In the genomic region with DNA sequence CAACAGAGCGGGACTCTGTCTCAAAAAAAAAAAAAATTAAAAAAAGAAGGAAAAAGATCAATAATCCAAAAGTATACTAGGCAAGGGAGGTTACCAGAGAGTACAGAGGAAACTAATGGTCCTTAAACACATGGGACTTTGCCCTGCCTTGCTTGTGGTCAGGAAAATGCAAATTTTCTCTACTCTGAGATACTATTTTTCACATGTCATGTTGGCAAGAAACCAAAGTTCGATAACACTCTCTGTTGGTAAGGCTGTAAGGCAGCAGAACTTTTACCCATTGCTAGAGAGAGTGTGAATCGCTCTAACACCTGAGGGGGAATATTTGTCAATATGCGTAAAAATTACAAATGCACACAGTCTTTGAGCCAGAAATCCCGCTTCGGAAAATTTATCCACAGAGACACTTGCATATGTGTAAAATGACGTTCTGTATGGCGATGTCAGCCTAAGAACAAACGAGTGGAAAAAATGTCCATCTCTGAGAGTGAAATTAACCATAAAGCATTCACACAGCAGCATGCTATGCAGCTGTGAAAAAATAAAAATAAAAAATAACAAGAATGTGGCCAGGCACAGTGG, we compare ENCODE assay signal across 13 cellular contexts. TPM values are rescaled to one million over a fixed set of nuclear protein-coding genes. Genes with fewer than 3 reads are reported as not detected.
DNase-seq lines count a peak whose midpoint lies in the region; ATAC-seq, FAIRE-seq and TF ChIP-seq lines count a peak whose summit lies in the region.
"Had no signal": no experiment of that assay in that cellular context is flagged by ENCODE, and none has a peak within 500 bp of the region (broad histone marks: within the 10 kb centered on the region; RNA-seq: fewer than 3 reads in every experiment).

No MANE protein-coding gene starts in this region.

- H3K36me3 ChIP-seq in K562 (ENCODE audit: control insufficient read depth, insufficient read depth, low read length), result no peaks in the 10 kb centered on the region

- no TSS peak for BruUV-seq in K562 (replicated peaks; lab: Mats Ljungman, UMichigan)

- peak overlapping the region; percentile 86 for H2AFZ ChIP-seq in K562 (ENCODE audit: low read depth, low read length)

- peaks cover 4% of the 10 kb centered on the region for H3K27me3 Mint-ChIP-seq in activated T-helper 2 cell treated with anti-CD3 and anti-CD28 coated beads, Interferon-gamma antibody, Interleukin-2, Interleukin-4, amounts not matched to agents 10 μg/mL and 5 μg/mL and 100 μg/mL, durations not matched to agents 14 hours and 24 hours and 36 hours (ENCODE audit: low read depth)
- H3K27me3 Mint-ChIP-seq: CD4-positive, CD25-positive, alpha-beta regulatory T cell had no signal

- no peak for TF ChIP-seq POLR2A in K562 (conservative IDR thresholded peaks at IDR 0.05)

- 59% methylated on average over 9 of the region's 9 CpGs for WGBS in K562 (ENCODE audit: insufficient coverage, low coverage, missing lambda C conversion rate)

- no peaks in the 10 kb centered on the region for H3K79me2 ChIP-seq in K562 (ENCODE audit: control insufficient read depth, insufficient read depth, low read length)

- CTCF ChIA-PET in K562 (lab: Yijun Ruan, JAX; ENCODE audit: low intra/inter-chr PET ratio), result interaction anchor here (0.6 kb wide), 1 partner anchor 75 kb away, joined by 3 read pairs; the partner anchor contains the start of gene SAMD1

- POLR2A ChIA-PET in K562 (lab: Yijun Ruan, JAX), result interaction anchor here (0.7 to 1.4 kb wide), 2 partner anchors 13 to 174 kb away, joined by 3 read pairs; partner anchors contain the start of gene RLN3

- peak overlapping the region; percentile 50 for H3K27ac ChIP-seq in K562 (ENCODE audit: extremely low read depth, low read depth, low read length)

- intact Hi-C loops in K562 (cut with micrococcal nuclease), result no loop called here
- intact Hi-C loops in activated T-helper 2 cell treated with anti-CD3 and anti-CD28 coated beads, Interferon-gamma antibody, Interleukin-2, Interleukin-4, amounts not matched to agents 10 μg/mL and 5 μg/mL and 100 μg/mL, durations not matched to agents 14 hours and 24 hours and 36 hours (cut with micrococcal nuclease), result no loop called here

- TF ChIP-seq RAD21 in K562 (CRISPR knock-in tag; conservative IDR thresholded peaks at IDR 0.05 in 1 of 2, IDR thresholded peaks at IDR 0.05 in 1 of 2), result no peak

- peak overlapping the region in 1 of 2 experiments; percentile 56; a peak in 2 of 4 replicates for H3K9ac ChIP-seq in K562 (ENCODE audit: insufficient read depth in 1 of 2, low read depth in 2 of 2, low read length in 2 of 2)

- 0 out of 2 replicates have a peak overlapping the region, but pooled peaks have one; percentile 48 for H3K4me2 ChIP-seq in K562 (ENCODE audit: insufficient read depth, low read length)

- peak; percentile 85 for DNase-seq in GM12864 (ENCODE audit: low read depth)
- DNase-seq in K562 (ENCODE audit: extremely low read depth in 1 of 4, low spot score in 3 of 4), result peak in 2 of 4 experiments; percentile 8 to 58
- no peak for DNase-seq in HT-29 (ENCODE audit: low spot score)
- DNase-seq in NCI-H1105 treated with DMSO at 0.1 percent for 48 hours (lab: John Stamatoyannopoulos, UW), result no peak
- no peak for DNase-seq in cerebellum (ENCODE audit: low spot score)
- no peak for DNase-seq in activated T-helper 2 cell treated with anti-CD3 and anti-CD28 coated beads, Interferon-gamma antibody, Interleukin-2, Interleukin-4, amounts not matched to agents 10 μg/mL and 5 μg/mL and 100 μg/mL, durations not matched to agents 14 hours and 24 hours and 36 hours (ENCODE audit: low spot score)
- DNase-seq: activated CD4-positive, alpha-beta T cell treated with anti-CD3 and anti-CD28 coated beads, Interleukin-2, amount 50 U/mL, for 4 hours; caudate nucleus; NCI-H69 had no signal

- no peaks in the 10 kb centered on the region for H4K20me1 ChIP-seq in K562 (replicated peaks; ENCODE audit: control insufficient read depth, insufficient read depth, low read length)

- H3K4me1 Mint-ChIP-seq in activated T-helper 2 cell treated with anti-CD3 and anti-CD28 coated beads, Interferon-gamma antibody, Interleukin-2, Interleukin-4, amounts not matched to agents 10 μg/mL and 5 μg/mL and 100 μg/mL, durations not matched to agents 14 hours and 24 hours and 36 hours (ENCODE audit: low read depth), result peaks cover 6% of the 10 kb centered on the region

- no peak overlapping the region for H3K4me3 Mint-ChIP-seq in activated T-helper 2 cell treated with anti-CD3 and anti-CD28 coated beads, Interferon-gamma antibody, Interleukin-2, Interleukin-4, amounts not matched to agents 10 μg/mL and 5 μg/mL and 100 μg/mL, durations not matched to agents 14 hours and 24 hours and 36 hours (ENCODE audit: low read depth)
- H3K4me3 Mint-ChIP-seq: CD4-positive, CD25-positive, alpha-beta regulatory T cell had no signal

- no peaks in the 10 kb centered on the region for H3K9me1 ChIP-seq in K562 (ENCODE audit: control insufficient read depth, insufficient read depth, low read length)

- in situ Hi-C loops in K562 (cut with MboI), result no loop called here

- H3K27me3 ChIP-seq in K562 (ENCODE audit: control insufficient read depth in 2 of 2, insufficient read depth in 2 of 2, low read length in 2 of 2), result no peaks in the 10 kb centered on the region

- no peak overlapping the region for H3K27ac Mint-ChIP-seq in activated T-helper 2 cell treated with anti-CD3 and anti-CD28 coated beads, Interferon-gamma antibody, Interleukin-2, Interleukin-4, amounts not matched to agents 10 μg/mL and 5 μg/mL and 100 μg/mL, durations not matched to agents 14 hours and 24 hours and 36 hours

- no peaks in the 10 kb centered on the region for H3K36me3 Mint-ChIP-seq in activated T-helper 2 cell treated with anti-CD3 and anti-CD28 coated beads, Interferon-gamma antibody, Interleukin-2, Interleukin-4, amounts not matched to agents 10 μg/mL and 5 μg/mL and 100 μg/mL, durations not matched to agents 14 hours and 24 hours and 36 hours (ENCODE audit: low read depth)
- H3K36me3 Mint-ChIP-seq: CD4-positive, CD25-positive, alpha-beta regulatory T cell had no signal

- TF ChIP-seq CTCF in GM12864 (IDR thresholded peaks at IDR 0.05; ENCODE audit: low read depth, low read length, missing control alignments) (no peak), K562 (IDR thresholded peaks at IDR 0.05 in 2 of 3, conservative IDR thresholded peaks at IDR 0.05 in 1 of 3; ENCODE audit: insufficient read depth in 2 of 3, low read depth in 1 of 3, low read length in 3 of 3) (no peak)

- peaks cover 0 to 8% of the 10 kb centered on the region in 2 experiments; a peak in 3 of 5 replicates for H3K4me1 ChIP-seq in K562 (replicated peaks in 1 of 2; ENCODE audit: control insufficient read depth in 2 of 2, insufficient read depth in 2 of 2, low read length in 2 of 2)

- ATAC-seq in GM19463 (IDR thresholded peaks at IDR 0.05; ENCODE audit: unreplicated experiment) (peak; percentile 74), HG03108 (IDR thresholded peaks at IDR 0.05; ENCODE audit: unreplicated experiment) (peak; percentile 79), K562 (peak; percentile 70)

- H3K9me3 Mint-ChIP-seq in activated T-helper 2 cell treated with anti-CD3 and anti-CD28 coated beads, Interferon-gamma antibody, Interleukin-2, Interleukin-4, amounts not matched to agents 10 μg/mL and 5 μg/mL and 100 μg/mL, durations not matched to agents 14 hours and 24 hours and 36 hours, result no peaks in the 10 kb centered on the region
- H3K9me3 Mint-ChIP-seq: CD4-positive, CD25-positive, alpha-beta regulatory T cell had no signal

- no peaks in the 10 kb centered on the region for H3K9me3 ChIP-seq in K562 (replicated peaks; ENCODE audit: control insufficient read depth, insufficient read depth, low read depth, low read length)

- H3K4me3 ChIP-seq in GM12864 (ENCODE audit: low read depth, low read length) (peak overlapping the region; percentile 25; the same call in 1 of the 2 replicates), K562 (no peak overlapping the region)

- TF ChIP-seq EP300 in K562 (IDR thresholded peaks at IDR 0.05; ENCODE audit: low read length), result no peak

- peak; percentile 76 for FAIRE-seq in K562 (lab: Jason Lieb, UNC)

RNA-seq across cellular contexts. Expression of gene RFX1, which starts 9.4 kb away (rescaled TPM):
- total RNA-seq in K562 (2011; cell fraction: chromatin; rRNA removed; ENCODE audit: low replicate concordance), result 5.5 and 14.4 TPM in 2 replicates
- total RNA-seq in K562 (2011; cell fraction: nucleolus; rRNA removed), result 12.2 and 13.2 TPM in 2 replicates
- total RNA-seq in K562 (2011; cell fraction: nucleoplasm; rRNA removed), result 7.8 and 8.1 TPM in 2 replicates
- total RNA-seq in K562 (2014; rRNA removed) (3.1 and 4.0 TPM in 2 replicates), K562 (2014; rRNA removed; fragmentation: Illumina TruSeq; extraction: Trizol) (0.22 and 0.40 TPM in 2 replicates), K562 (2015; rRNA removed; fragmentation: Illumina TruSeq; extraction: Trizol) (1.2 and 1.4 TPM in 2 replicates), K562 (2021) (17.9 and 19.3 TPM in 2 replicates), cerebellum (3.4 TPM)
- polyA plus RNA-seq in K562 (2011; rRNA removed) (0.95 and 1.4 TPM in 2 replicates), K562 (2014; fragmentation: Illumina TruSeq; extraction: Trizol) (1.7 and 4.7 TPM in 2 replicates), K562 (2014; fragmentation: Nextera tagmentation; extraction: Ambion mirVana) (under 1 TPM; 0.14 to 0.25 TPM), K562 (2014; rRNA removed) (3.8 and 4.8 TPM in 2 replicates)
- polyA plus RNA-seq in K562 (2011; cell fraction: cytosol; rRNA removed), result 0.60 and 1.4 TPM in 2 replicates
- polyA plus RNA-seq in K562 (2011; cell fraction: nucleus; rRNA removed), result 5.3 and 11.1 TPM in 2 replicates
- polyA plus RNA-seq in K562 (2012), result 9.7 and 10.4 TPM in 2 replicates
- 0.35 and 0.36 TPM in 2 replicates for polyA minus RNA-seq in K562 (2011; rRNA and poly(A)+ RNA removed)
- 5.1 and 12.7 TPM in 2 replicates for polyA minus RNA-seq in K562 (2011; cell fraction: cytosol; rRNA and poly(A)+ RNA removed)
- 4.2 and 5.9 TPM in 2 replicates for polyA minus RNA-seq in K562 (2011; cell fraction: nucleus; rRNA and poly(A)+ RNA removed)
- 6.0 and 6.2 TPM in 2 replicates for total RNA-seq in HT-29 (2014; rRNA removed; shearing (Covaris generic))
- total RNA-seq in activated T-helper 2 cell treated with anti-CD3 and anti-CD28 coated beads, Interferon-gamma antibody, Interleukin-2, Interleukin-4, amounts not matched to agents 10 μg/mL and 5 μg/mL and 100 μg/mL, durations not matched to agents 14 hours and 24 hours and 36 hours, result 15.7 and 17.0 TPM in 2 replicates

RNA-seq across cellular contexts. Expression of gene RLN3, which starts 12.4 kb away (rescaled TPM):
- not detected in 2 replicates for total RNA-seq in K562 (2011; cell fraction: chromatin; rRNA removed; ENCODE audit: low replicate concordance)
- total RNA-seq in K562 (2011; cell fraction: nucleolus; rRNA removed), result 0.92 TPM in 1 of 2 replicates, not detected in the other
- not detected in 2 replicates for total RNA-seq in K562 (2011; cell fraction: nucleoplasm; rRNA removed)
- total RNA-seq in K562 (2014; rRNA removed) (1.1 TPM in 1 of 2 replicates, not detected in the other), K562 (2014; rRNA removed; fragmentation: Illumina TruSeq; extraction: Trizol) (not detected in 2 replicates), K562 (2015; rRNA removed; fragmentation: Illumina TruSeq; extraction: Trizol) (not detected in 2 replicates), K562 (2021) (0.31 TPM in 1 of 2 replicates, not detected in the other), cerebellum (not detected)
- polyA plus RNA-seq in K562 (2011; rRNA removed) (0.71 TPM in 1 of 2 replicates, not detected in the other), K562 (2014; fragmentation: Illumina TruSeq; extraction: Trizol) (not detected in 2 replicates), K562 (2014; fragmentation: Nextera tagmentation; extraction: Ambion mirVana) (not detected), K562 (2014; rRNA removed) (0.38 and 1.2 TPM in 2 replicates)
- 0.27 and 2.5 TPM in 2 replicates for polyA plus RNA-seq in K562 (2011; cell fraction: cytosol; rRNA removed)
- 0.57 TPM in 1 of 2 replicates, not detected in the other for polyA plus RNA-seq in K562 (2011; cell fraction: nucleus; rRNA removed)
- polyA plus RNA-seq in K562 (2012), result 0.26 and 0.57 TPM in 2 replicates
- not detected in 2 replicates for polyA minus RNA-seq in K562 (2011; rRNA and poly(A)+ RNA removed)
- not detected in 2 replicates for polyA minus RNA-seq in K562 (2011; cell fraction: cytosol; rRNA and poly(A)+ RNA removed)
- polyA minus RNA-seq in K562 (2011; cell fraction: nucleus; rRNA and poly(A)+ RNA removed), result not detected in 2 replicates
- total RNA-seq in HT-29 (2014; rRNA removed; shearing (Covaris generic)), result not detected in 2 replicates
- total RNA-seq in activated T-helper 2 cell treated with anti-CD3 and anti-CD28 coated beads, Interferon-gamma antibody, Interleukin-2, Interleukin-4, amounts not matched to agents 10 μg/mL and 5 μg/mL and 100 μg/mL, durations not matched to agents 14 hours and 24 hours and 36 hours, result not detected in 2 replicates
- total RNA-seq: CD4-positive, CD25-positive, alpha-beta regulatory T cell; osteocyte had no signal

RNA-seq across cellular contexts. Expression of gene IL27RA, which starts 16.0 kb away (rescaled TPM):
- total RNA-seq in K562 (2011; cell fraction: chromatin; rRNA removed; ENCODE audit: low replicate concordance), result 10.9 and 28.8 TPM in 2 replicates
- total RNA-seq in K562 (2011; cell fraction: nucleolus; rRNA removed), result 34.2 and 45.7 TPM in 2 replicates
- total RNA-seq in K562 (2011; cell fraction: nucleoplasm; rRNA removed), result 19.0 and 24.8 TPM in 2 replicates
- total RNA-seq in K562 (2014; rRNA removed), result 11.6 and 12.6 TPM in 2 replicates
- 6.3 and 7.0 TPM in 2 replicates for total RNA-seq in K562 (2014; rRNA removed; fragmentation: Illumina TruSeq; extraction: Trizol)
- 8.6 and 8.8 TPM in 2 replicates for total RNA-seq in K562 (2015; rRNA removed; fragmentation: Illumina TruSeq; extraction: Trizol)
- 15.2 and 15.9 TPM in 2 replicates for total RNA-seq in K562 (2021)
- 14.1 and 15.9 TPM in 2 replicates for polyA plus RNA-seq in K562 (2011; rRNA removed)
- polyA plus RNA-seq in K562 (2011; cell fraction: cytosol; rRNA removed), result 9.7 and 22.4 TPM in 2 replicates
- polyA plus RNA-seq in K562 (2011; cell fraction: nucleus; rRNA removed), result 7.8 and 13.8 TPM in 2 replicates
- 12.8 and 16.0 TPM in 2 replicates for polyA plus RNA-seq in K562 (2012)
- 12.5 and 13.3 TPM in 2 replicates for polyA plus RNA-seq in K562 (2014; fragmentation: Illumina TruSeq; extraction: Trizol)
- 1 to 10 TPM; 1.9 to 2.1 TPM for polyA plus RNA-seq in K562 (2014; fragmentation: Nextera tagmentation; extraction: Ambion mirVana)
- 10.6 and 12.0 TPM in 2 replicates for polyA plus RNA-seq in K562 (2014; rRNA removed)
- polyA minus RNA-seq in K562 (2011; rRNA and poly(A)+ RNA removed), result 4.5 and 7.4 TPM in 2 replicates
- polyA minus RNA-seq in K562 (2011; cell fraction: cytosol; rRNA and poly(A)+ RNA removed), result 5.3 and 8.4 TPM in 2 replicates
- 2.8 and 3.9 TPM in 2 replicates for polyA minus RNA-seq in K562 (2011; cell fraction: nucleus; rRNA and poly(A)+ RNA removed)
- total RNA-seq in HT-29 (2014; rRNA removed; shearing (Covaris generic)), result 0.10 TPM in 1 of 2 replicates, not detected in the other
- total RNA-seq in cerebellum, result 1.1 TPM
- total RNA-seq in activated T-helper 2 cell treated with anti-CD3 and anti-CD28 coated beads, Interferon-gamma antibody, Interleukin-2, Interleukin-4, amounts not matched to agents 10 μg/mL and 5 μg/mL and 100 μg/mL, durations not matched to agents 14 hours and 24 hours and 36 hours, result 76.6 and 79.1 TPM in 2 replicates

RNA-seq across cellular contexts. Expression of gene PALM3, which starts 46.3 kb away (rescaled TPM):
- total RNA-seq in K562 (2011; cell fraction: chromatin; rRNA removed; ENCODE audit: low replicate concordance), result 0.53 and 0.76 TPM in 2 replicates
- 0.33 and 0.92 TPM in 2 replicates for total RNA-seq in K562 (2011; cell fraction: nucleolus; rRNA removed)
- 0.73 and 0.99 TPM in 2 replicates for total RNA-seq in K562 (2011; cell fraction: nucleoplasm; rRNA removed)
- total RNA-seq in K562 (2014; rRNA removed) (8.2 and 8.9 TPM in 2 replicates), K562 (2014; rRNA removed; fragmentation: Illumina TruSeq; extraction: Trizol) (2.5 and 2.8 TPM in 2 replicates), K562 (2015; rRNA removed; fragmentation: Illumina TruSeq; extraction: Trizol) (3.3 and 3.7 TPM in 2 replicates), K562 (2021) (7.6 and 9.3 TPM in 2 replicates), cerebellum (2.2 TPM)
- polyA plus RNA-seq in K562 (2011; rRNA removed) (2.3 and 2.9 TPM in 2 replicates), K562 (2014; fragmentation: Illumina TruSeq; extraction: Trizol) (7.4 and 10.8 TPM in 2 replicates), K562 (2014; fragmentation: Nextera tagmentation; extraction: Ambion mirVana) (under 1 TPM; 0.07 to 0.29 TPM), K562 (2014; rRNA removed) (8.9 and 12.1 TPM in 2 replicates)
- polyA plus RNA-seq in K562 (2011; cell fraction: cytosol; rRNA removed), result 2.1 and 6.1 TPM in 2 replicates
- polyA plus RNA-seq in K562 (2011; cell fraction: nucleus; rRNA removed), result 1.1 and 2.9 TPM in 2 replicates
- polyA plus RNA-seq in K562 (2012), result 2.0 and 13.9 TPM in 2 replicates
- 0.39 and 1.3 TPM in 2 replicates for polyA minus RNA-seq in K562 (2011; rRNA and poly(A)+ RNA removed)
- 0.91 and 1.4 TPM in 2 replicates for polyA minus RNA-seq in K562 (2011; cell fraction: cytosol; rRNA and poly(A)+ RNA removed)
- polyA minus RNA-seq in K562 (2011; cell fraction: nucleus; rRNA and poly(A)+ RNA removed), result 0.27 and 0.56 TPM in 2 replicates
- total RNA-seq in HT-29 (2014; rRNA removed; shearing (Covaris generic)), result 0.08 and 0.20 TPM in 2 replicates
- total RNA-seq in activated T-helper 2 cell treated with anti-CD3 and anti-CD28 coated beads, Interferon-gamma antibody, Interleukin-2, Interleukin-4, amounts not matched to agents 10 μg/mL and 5 μg/mL and 100 μg/mL, durations not matched to agents 14 hours and 24 hours and 36 hours, result 0.34 TPM in 1 of 2 replicates, not detected in the other
- total RNA-seq: CD4-positive, CD25-positive, alpha-beta regulatory T cell had no signal
- polyA plus RNA-seq: CD4-positive, CD25-positive, alpha-beta regulatory T cell had no signal

RNA-seq across cellular contexts. Expression of gene MISP3, which starts 57.0 kb away (rescaled TPM):
- 1.7 and 5.3 TPM in 2 replicates for total RNA-seq in K562 (2011; cell fraction: chromatin; rRNA removed; ENCODE audit: low replicate concordance)
- total RNA-seq in K562 (2011; cell fraction: nucleolus; rRNA removed), result 5.5 and 5.7 TPM in 2 replicates
- 4.1 and 5.0 TPM in 2 replicates for total RNA-seq in K562 (2011; cell fraction: nucleoplasm; rRNA removed)
- total RNA-seq in K562 (2014; rRNA removed), result 3.1 and 3.9 TPM in 2 replicates
- total RNA-seq in K562 (2014; rRNA removed; fragmentation: Illumina TruSeq; extraction: Trizol), result 0.69 and 0.73 TPM in 2 replicates
- 1.6 and 1.9 TPM in 2 replicates for total RNA-seq in K562 (2015; rRNA removed; fragmentation: Illumina TruSeq; extraction: Trizol)
- total RNA-seq in K562 (2021), result 1.9 and 2.9 TPM in 2 replicates
- polyA plus RNA-seq in K562 (2011; rRNA removed), result 1.2 and 2.1 TPM in 2 replicates
- 2.1 and 3.0 TPM in 2 replicates for polyA plus RNA-seq in K562 (2011; cell fraction: cytosol; rRNA removed)
- 8.6 and 12.9 TPM in 2 replicates for polyA plus RNA-seq in K562 (2011; cell fraction: nucleus; rRNA removed)
- 3.6 and 4.2 TPM in 2 replicates for polyA plus RNA-seq in K562 (2012)
- 2.6 and 3.2 TPM in 2 replicates for polyA plus RNA-seq in K562 (2014; fragmentation: Illumina TruSeq; extraction: Trizol)
- under 1 TPM; 0.25 to 0.37 TPM for polyA plus RNA-seq in K562 (2014; fragmentation: Nextera tagmentation; extraction: Ambion mirVana)
- polyA plus RNA-seq in K562 (2014; rRNA removed), result 5.4 and 5.6 TPM in 2 replicates
- polyA minus RNA-seq in K562 (2011; rRNA and poly(A)+ RNA removed), result not detected in 2 replicates
- polyA minus RNA-seq in K562 (2011; cell fraction: cytosol; rRNA and poly(A)+ RNA removed), result 0.91 TPM in 1 of 2 replicates, not detected in the other
- 1.8 and 1.9 TPM in 2 replicates for polyA minus RNA-seq in K562 (2011; cell fraction: nucleus; rRNA and poly(A)+ RNA removed)
- total RNA-seq in HT-29 (2014; rRNA removed; shearing (Covaris generic)), result 0.37 and 0.74 TPM in 2 replicates
- 1.5 TPM for total RNA-seq in cerebellum
- total RNA-seq in activated T-helper 2 cell treated with anti-CD3 and anti-CD28 coated beads, Interferon-gamma antibody, Interleukin-2, Interleukin-4, amounts not matched to agents 10 μg/mL and 5 μg/mL and 100 μg/mL, durations not matched to agents 14 hours and 24 hours and 36 hours, result 5.3 and 5.5 TPM in 2 replicates
